In the genomic region with DNA sequence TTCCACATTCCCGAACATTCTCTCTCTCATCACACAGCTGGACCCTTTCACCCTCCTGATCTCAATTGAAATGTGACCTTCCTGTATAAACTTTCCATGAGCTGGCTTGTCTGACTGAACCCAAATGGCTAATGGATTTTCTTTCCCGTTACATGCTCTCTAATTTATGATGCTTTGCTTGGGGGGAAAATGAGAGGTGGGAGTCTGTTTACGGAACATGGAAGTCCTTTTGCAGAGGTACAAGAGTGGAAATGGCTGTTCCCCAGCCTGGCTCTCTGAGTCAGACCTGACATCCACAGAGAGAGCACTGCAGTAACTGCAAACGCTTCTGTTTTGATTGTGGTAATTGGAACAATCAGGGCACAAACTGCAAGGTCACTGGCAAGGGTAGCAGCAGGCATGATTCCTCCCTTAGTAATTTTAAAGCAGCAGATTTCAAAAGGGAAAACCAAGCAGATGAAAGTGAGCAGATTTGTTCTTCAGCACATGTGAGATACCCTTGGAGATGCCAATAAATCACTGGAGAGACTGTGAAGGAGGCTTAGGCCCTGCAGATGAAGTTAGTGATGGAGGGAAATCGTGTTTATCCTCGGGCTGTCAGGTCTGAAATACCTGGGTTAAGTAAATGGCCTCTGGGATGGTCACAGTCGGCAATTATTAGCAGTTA, we compare ENCODE assay signal across 8 cellular contexts.
DNase-seq lines count a peak whose midpoint lies in the region; TF ChIP-seq lines count a peak whose summit lies in the region.

No MANE protein-coding gene starts in this region.

- H3K36me3 ChIP-seq in Peyer's patch (no peaks in the 10 kb centered on the region), ascending aorta (no peaks in the 10 kb centered on the region)

- TF ChIP-seq POLR2A in Peyer's patch (IDR thresholded peaks at IDR 0.05) = no peak

- H3K27ac ChIP-seq in Peyer's patch (peak overlapping the region in 3 of 4 donors; percentile 10 to 32 (median 14)), ascending aorta (no peak overlapping the region)

- no peak for TF ChIP-seq CTCF in Peyer's patch (IDR thresholded peaks at IDR 0.05)
- no peak for TF ChIP-seq CTCF in ascending aorta (IDR thresholded peaks at IDR 0.05)

- DNase-seq in GM03348 (ENCODE audit: low spot score) = peak; percentile 60
- no peak for DNase-seq in Peyer's patch
- peak; percentile 96 for DNase-seq in fibroblast of peridontal ligament (ENCODE audit: extremely low read depth)
- DNase-seq in renal cortical epithelial cell (ENCODE audit: low read depth) = peak; percentile 94
- DNase-seq in activated CD4-positive, alpha-beta T cell treated with anti-CD3 and anti-CD28 coated beads for 1 hour = no peak
- DNase-seq in iPS-NIHi7 (ENCODE audit: extremely low spot score) = no peak
- no peak for DNase-seq in COLO668 (lab: John Stamatoyannopoulos, UW; ENCODE audit: unreplicated experiment)
- DNase-seq in ascending aorta (ENCODE audit: low spot score in 2 of 2) = no peak

- H3K4me3 ChIP-seq in Peyer's patch (no peak overlapping the region), ascending aorta (no peak overlapping the region)

- H3K4me1 ChIP-seq in Peyer's patch = peaks cover 0 to 6% (median 0%) of the 10 kb centered on the region in 4 donors
- H3K4me1 ChIP-seq in ascending aorta = no peaks in the 10 kb centered on the region

- H3K9me3 ChIP-seq in Peyer's patch (no peaks in the 10 kb centered on the region), ascending aorta (no peaks in the 10 kb centered on the region)

- intact Hi-C loops in ascending aorta (cut with DNase I) = no loop called here

- H3K27me3 ChIP-seq in Peyer's patch (no peaks in the 10 kb centered on the region), ascending aorta (no peaks in the 10 kb centered on the region)

Comparison
In these comparisons a context has a peak if more than half of its experiments do, and no peak if none do; other contexts are left out.
1. DNase-seq: peak in GM03348 (single experiment), fibroblast of peridontal ligament (single experiment) and renal cortical epithelial cell (single experiment); none in Peyer's patch (0 of 3), activated CD4-positive, alpha-beta T cell treated with anti-CD3 and anti-CD28 coated beads for 1 hour (single experiment), iPS-NIHi7 (single experiment), COLO668 (single experiment) and ascending aorta (0 of 2).
2. H3K27ac ChIP-seq: peak in Peyer's patch (3 of 4); none in ascending aorta (0 of 2).